Comparison of ENCODE assay signal across 1 cellular context in genomic region chr1:198929961-198930599, GRCh38.
TF ChIP-seq lines count a peak whose summit lies in the region.

No MANE protein-coding gene starts in this region.

TF ChIP-seq in WTC11, 78 proteins besides CTCF, POLR2A, EP300 and RAD21 (continued from another document):
- TF ChIP-seq HMGA2 (CRISPR knock-in tag; IDR thresholded peaks at IDR 0.05) (no peak), MLX (CRISPR knock-in tag; IDR thresholded peaks at IDR 0.05) (no peak), TCF7 (CRISPR knock-in tag; IDR thresholded peaks at IDR 0.05; ENCODE audit: low read depth) (no peak), E2F4 (CRISPR knock-in tag; IDR thresholded peaks at IDR 0.05; ENCODE audit: borderline replicate concordance, low read depth) (no peak), TP53 (CRISPR knock-in tag; IDR thresholded peaks at IDR 0.05) (no peak), ZBTB21 (CRISPR knock-in tag; IDR thresholded peaks at IDR 0.05; ENCODE audit: borderline replicate concordance) (no peak), ZBTB43 (CRISPR knock-in tag; IDR thresholded peaks at IDR 0.05) (no peak), MAX (CRISPR knock-in tag; IDR thresholded peaks at IDR 0.05) (no peak)
TF ChIP-seq in WTC11: peak in this region for 0.
